1 cellular context compared by ENCODE assay signal in the genomic region with DNA sequence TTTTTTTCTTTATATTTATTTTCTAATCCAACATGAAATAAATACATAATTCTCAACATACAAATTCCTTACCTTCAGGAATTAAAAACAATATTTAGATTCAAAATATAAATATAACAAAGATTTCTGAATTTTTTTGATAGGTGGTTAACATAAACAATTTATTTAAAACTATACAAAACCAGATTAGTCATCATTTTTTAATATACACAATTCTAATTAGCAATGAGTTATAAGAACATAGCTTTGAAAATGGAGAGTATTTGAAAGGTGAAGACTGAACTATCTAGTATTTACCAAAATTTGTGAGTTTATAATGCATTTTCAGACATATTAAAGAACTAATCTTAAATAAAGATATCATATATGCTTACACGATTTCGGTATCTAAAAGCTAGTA.
A peak's percentile ranks its signal among the peaks of the same experiment; 100 is the strongest.
TF ChIP-seq lines count a peak whose summit lies in the region.

No MANE protein-coding gene starts in this region.

TF ChIP-seq in HepG2, 621 proteins besides CTCF, POLR2A, EP300 and RAD21:
- TF ChIP-seq NFYC (CRISPR knock-in tag; IDR thresholded peaks at IDR 0.05) (no peak), MAFK (conservative IDR thresholded peaks at IDR 0.05 in 1 of 2, IDR thresholded peaks at IDR 0.05 in 1 of 2; ENCODE audit: low read length in 2 of 2) (peak; percentile 26 to 56; a peak in 3 of 4 replicates), BRD4 (CRISPR knock-in tag; IDR thresholded peaks at IDR 0.05) (no peak), ZNF547 (CRISPR knock-in tag; IDR thresholded peaks at IDR 0.05) (no peak)
- TF ChIP-seq, protein P1, sequence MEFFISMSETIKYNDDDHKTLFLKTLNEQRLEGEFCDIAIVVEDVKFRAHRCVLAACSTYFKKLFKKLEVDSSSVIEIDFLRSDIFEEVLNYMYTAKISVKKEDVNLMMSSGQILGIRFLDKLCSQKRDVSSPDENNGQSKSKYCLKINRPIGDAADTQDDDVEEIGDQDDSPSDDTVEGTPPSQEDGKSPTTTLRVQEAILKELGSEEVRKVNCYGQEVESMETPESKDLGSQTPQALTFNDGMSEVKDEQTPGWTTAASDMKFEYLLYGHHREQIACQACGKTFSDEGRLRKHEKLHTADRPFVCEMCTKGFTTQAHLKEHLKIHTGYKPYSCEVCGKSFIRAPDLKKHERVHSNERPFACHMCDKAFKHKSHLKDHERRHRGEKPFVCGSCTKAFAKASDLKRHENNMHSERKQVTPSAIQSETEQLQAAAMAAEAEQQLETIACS (CRISPR knock-in tag; IDR thresholded peaks at IDR 0.05), result no peak
